Comparison of ENCODE assay signal across 14 cellular contexts in the genomic region with DNA sequence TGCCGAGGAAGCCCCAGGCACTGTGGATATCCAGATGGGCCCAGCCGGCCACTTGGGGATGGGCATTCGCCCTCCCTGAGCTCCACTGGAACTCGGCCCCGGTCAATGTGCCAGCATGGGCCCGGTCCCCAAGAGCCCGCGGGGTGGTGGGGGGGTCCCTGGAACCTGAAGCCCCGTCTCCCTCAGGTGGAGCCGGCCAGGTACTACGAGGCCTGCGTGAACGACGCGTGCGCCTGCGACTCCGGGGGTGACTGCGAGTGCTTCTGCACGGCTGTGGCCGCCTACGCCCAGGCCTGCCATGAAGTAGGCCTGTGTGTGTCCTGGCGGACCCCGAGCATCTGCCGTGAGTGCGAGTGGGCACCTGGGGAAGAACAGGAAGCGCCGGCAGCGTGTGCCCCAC. TPM values are rescaled to one million over a fixed set of nuclear protein-coding genes. Genes with fewer than 3 reads are reported as not detected.
A peak's percentile ranks its signal among the peaks of the same experiment; 100 is the strongest.
DNase-seq lines count a peak whose midpoint lies in the region; ATAC-seq and TF ChIP-seq lines count a peak whose summit lies in the region.
"Had no signal": no experiment of that assay in that cellular context is flagged by ENCODE, and none has a peak within 500 bp of the region (broad histone marks: within the 10 kb centered on the region; RNA-seq: fewer than 3 reads in every experiment).

No MANE protein-coding gene starts in this region.

- H3K4me1 Mint-ChIP-seq in natural killer cell treated with Interleukin-12 subunit alpha and Interleukin-12 subunit beta and Interleukin-15 and Interleukin-18, amount 100 ng/mL, for 72 hours (ENCODE audit: low read depth in 2 of 2) = no peaks in the 10 kb centered on the region
- H3K4me1 Mint-ChIP-seq in natural killer cell (no peaks in the 10 kb centered on the region), nephron progenitor cell (no peaks in the 10 kb centered on the region)
- H3K4me1 Mint-ChIP-seq: CD8-positive, alpha-beta memory T cell; GM23338; H9 had no signal

- no peak overlapping the region for H3K27ac Mint-ChIP-seq in natural killer cell treated with Interleukin-12 subunit alpha and Interleukin-12 subunit beta and Interleukin-15 and Interleukin-18, amount 100 ng/mL, for 72 hours
- H3K27ac Mint-ChIP-seq in natural killer cell = no peak overlapping the region
- H3K27ac Mint-ChIP-seq in nephron progenitor cell = no peak overlapping the region
- H3K27ac Mint-ChIP-seq: CD8-positive, alpha-beta memory T cell; GM23338; H9 had no signal

- no peak overlapping the region for H3K4me3 ChIP-seq in lower lobe of right lung
- H3K4me3 ChIP-seq: A549, GM23338 had no signal

- no peak for ATAC-seq in natural killer cell treated with Interleukin-12 subunit alpha and Interleukin-12 subunit beta and Interleukin-15 and Interleukin-18, amount 100 ng/mL, for 72 hours
- no peak for ATAC-seq in natural killer cell
- ATAC-seq in left cardiac atrium = no peak
- no peak for ATAC-seq in lower lobe of right lung
- ATAC-seq in HG03460 (IDR thresholded peaks at IDR 0.05; ENCODE audit: unreplicated experiment) = no peak
- ATAC-seq: A549, GM23338 had no signal

- intact Hi-C loops in natural killer cell (cut with micrococcal nuclease) = no loop called here
- intact Hi-C loops in left cardiac atrium (cut with DNase I) = no loop called here
- intact Hi-C loops in lower lobe of right lung (cut with DNase I) = no loop called here

- H3K36me3 Mint-ChIP-seq in natural killer cell treated with Interleukin-12 subunit alpha and Interleukin-12 subunit beta and Interleukin-15 and Interleukin-18, amount 100 ng/mL, for 72 hours = no peaks in the 10 kb centered on the region
- H3K36me3 Mint-ChIP-seq in natural killer cell (no peaks in the 10 kb centered on the region), nephron progenitor cell (ENCODE audit: low read depth) (no peaks in the 10 kb centered on the region)
- H3K36me3 Mint-ChIP-seq: CD8-positive, alpha-beta memory T cell had no signal

- peak; percentile 41 for DNase-seq in natural killer cell treated with Interleukin-12 subunit alpha and Interleukin-12 subunit beta and Interleukin-15 and Interleukin-18, amount 100 ng/mL, for 72 hours (ENCODE audit: low spot score)
- DNase-seq in natural killer cell (no peak), left cardiac atrium (peak; percentile 16), lower lobe of right lung (peak; percentile 26), nephron progenitor cell (no peak), occipital lobe (lab: John Stamatoyannopoulos, UW) (no peak)
- DNase-seq: Caco-2, DND-41, GDM1, H9 had no signal

- H3K9me3 ChIP-seq in lower lobe of right lung = no peaks in the 10 kb centered on the region
- H3K9me3 ChIP-seq: A549, Caco-2 had no signal

- H3K27me3 ChIP-seq in lower lobe of right lung (ENCODE audit: low read depth) = peaks cover 5% of the 10 kb centered on the region

- no peaks in the 10 kb centered on the region for H3K36me3 ChIP-seq in lower lobe of right lung

- H3K9me3 Mint-ChIP-seq in natural killer cell treated with Interleukin-12 subunit alpha and Interleukin-12 subunit beta and Interleukin-15 and Interleukin-18, amount 100 ng/mL, for 72 hours = peaks cover 6% of the 10 kb centered on the region
- H3K9me3 Mint-ChIP-seq in natural killer cell = no peaks in the 10 kb centered on the region
- peaks cover 22% of the 10 kb centered on the region for H3K9me3 Mint-ChIP-seq in nephron progenitor cell
- H3K9me3 Mint-ChIP-seq: CD8-positive, alpha-beta memory T cell had no signal

- no peak overlapping the region for H3K4me3 Mint-ChIP-seq in natural killer cell treated with Interleukin-12 subunit alpha and Interleukin-12 subunit beta and Interleukin-15 and Interleukin-18, amount 100 ng/mL, for 72 hours
- H3K4me3 Mint-ChIP-seq in natural killer cell (no peak overlapping the region), nephron progenitor cell (no peak overlapping the region)
- H3K4me3 Mint-ChIP-seq: CD8-positive, alpha-beta memory T cell; GM23338; H9 had no signal

- no peaks in the 10 kb centered on the region for H3K27me3 Mint-ChIP-seq in natural killer cell treated with Interleukin-12 subunit alpha and Interleukin-12 subunit beta and Interleukin-15 and Interleukin-18, amount 100 ng/mL, for 72 hours
- no peaks in the 10 kb centered on the region for H3K27me3 Mint-ChIP-seq in natural killer cell (ENCODE audit: low read depth in 2 of 2)
- H3K27me3 Mint-ChIP-seq in nephron progenitor cell (ENCODE audit: low read depth, poor library complexity) = no peaks in the 10 kb centered on the region

- no peak overlapping the region for H3K27ac ChIP-seq in lower lobe of right lung
- H3K27ac ChIP-seq: A549 had no signal

- TF ChIP-seq CTCF in natural killer cell (IDR thresholded peaks at IDR 0.05) (no peak), lower lobe of right lung (IDR thresholded peaks at IDR 0.05) (no peak), nephron progenitor cell (IDR thresholded peaks at IDR 0.05) (no peak)

- no peaks in the 10 kb centered on the region for H3K4me1 ChIP-seq in lower lobe of right lung
- H3K4me1 ChIP-seq: A549, Caco-2 had no signal

RNA-seq across cellular contexts. Expression of a gene that starts 21.2 kb away (rescaled TPM):
- total RNA-seq in natural killer cell treated with Interleukin-12 subunit alpha and Interleukin-12 subunit beta and Interleukin-15 and Interleukin-18, amount 100 ng/mL, for 72 hours = not detected
- total RNA-seq in natural killer cell = not detected
- total RNA-seq in left cardiac atrium = not detected
- 0.35 TPM for total RNA-seq in lower lobe of right lung
- total RNA-seq in occipital lobe = not detected
- total RNA-seq: CD8-positive, alpha-beta memory T cell; GM23338; H9 had no signal

RNA-seq across cellular contexts. Expression of a gene that starts 44.0 kb away (rescaled TPM):
- not detected for total RNA-seq in natural killer cell treated with Interleukin-12 subunit alpha and Interleukin-12 subunit beta and Interleukin-15 and Interleukin-18, amount 100 ng/mL, for 72 hours
- total RNA-seq in natural killer cell (not detected), left cardiac atrium (not detected), lower lobe of right lung (57.5 TPM), occipital lobe (not detected)
- total RNA-seq: Caco-2; CD8-positive, alpha-beta memory T cell; H9 had no signal

Comparison
In these comparisons a context has a peak if more than half of its experiments do, and no peak if none do; other contexts are left out.
1. DNase-seq: peak in natural killer cell treated with Interleukin-12 subunit alpha and Interleukin-12 subunit beta and Interleukin-15 and Interleukin-18, amount 100 ng/mL, for 72 hours (single experiment), left cardiac atrium (single experiment) and lower lobe of right lung (single experiment); none in natural killer cell (single experiment), nephron progenitor cell (single experiment) and occipital lobe (single experiment).
2. RNA of a gene that starts 44.0 kb away (total RNA-seq): 57.5 TPM in lower lobe of right lung (single experiment); not detected in natural killer cell treated with Interleukin-12 subunit alpha and Interleukin-12 subunit beta and Interleukin-15 and Interleukin-18, amount 100 ng/mL, for 72 hours, not detected in natural killer cell, not detected in left cardiac atrium and not detected in occipital lobe (single experiment); every median in the first group is over 10 times any median in the second.